Comparison of ENCODE assay signal across 9 cellular contexts in genomic region chr3:183449391-183449790, GRCh38. TPM values are rescaled to one million over a fixed set of nuclear protein-coding genes. Genes with fewer than 3 reads are reported as not detected.
DNase-seq lines count a peak whose midpoint lies in the region; ATAC-seq and TF ChIP-seq lines count a peak whose summit lies in the region.
"Had no signal": no experiment of that assay in that cellular context is flagged by ENCODE, and none has a peak within 500 bp of the region (broad histone marks: within the 10 kb centered on the region; RNA-seq: fewer than 3 reads in every experiment).

No MANE protein-coding gene starts in this region.

- DNase-seq in AG08395 (ENCODE audit: low spot score) (peak; percentile 18), cardiac fibroblast (ENCODE audit: low read depth in 2 of 2) (peak; percentile 48 to 51), right lobe of liver (no peak), immature natural killer cell (no peak), retina (no peak), SHP77 treated with DMSO at 0.1 percent for 48 hours (lab: John Stamatoyannopoulos, UW) (no peak), RWPE1 (ENCODE audit: low spot score) (no peak)
- DNase-seq: upper lobe of right lung had no signal

- no peaks in the 10 kb centered on the region for H3K9me3 ChIP-seq in HUES6 (ENCODE audit: control insufficient read depth, insufficient read depth, low read depth, low read length)
- no peaks in the 10 kb centered on the region for H3K9me3 ChIP-seq in right lobe of liver
- H3K9me3 ChIP-seq: upper lobe of right lung had no signal

- 7% methylated on average over 4 of the region's 4 CpGs for WGBS in right lobe of liver (ENCODE audit: insufficient coverage, low coverage, low lambda C conversion rate, missing lambda C conversion rate)

- peak overlapping the region in 1 of 6 donors; percentile 89 for H3K27ac Mint-ChIP-seq in immature natural killer cell

- peaks cover 23 to 35% of the 10 kb centered on the region in 2 donors for H3K4me1 Mint-ChIP-seq in immature natural killer cell

- peaks cover 0 to 11% (median 10%) of the 10 kb centered on the region in 3 donors for H3K36me3 Mint-ChIP-seq in immature natural killer cell

- ATAC-seq in right lobe of liver: peak; percentile 27 to 60 (median 47)
- ATAC-seq: upper lobe of right lung had no signal

- H3K9ac ChIP-seq in HUES6 (ENCODE audit: low read length): no peak overlapping the region

- peak overlapping the region; percentile 16; the same call in 1 of the 2 replicates for H3K4me3 ChIP-seq in HUES6 (ENCODE audit: low read depth, low read length)
- H3K4me3 ChIP-seq in cardiac fibroblast (replicated peaks in 1 of 2; ENCODE audit: low read depth in 2 of 2, low read length in 2 of 2): peak overlapping the region in 1 of 2 donors; percentile 13
- H3K4me3 ChIP-seq in right lobe of liver: no peak overlapping the region
- H3K4me3 ChIP-seq: upper lobe of right lung had no signal

- TF ChIP-seq CTCF in cardiac fibroblast (IDR thresholded peaks at IDR 0.05; ENCODE audit: low read depth, low read length): peak; percentile 9
- TF ChIP-seq CTCF in right lobe of liver (IDR thresholded peaks at IDR 0.05): no peak
- no peak for TF ChIP-seq CTCF in RWPE1 (conservative IDR thresholded peaks at IDR 0.05; ENCODE audit: low read depth)

- CTCF ChIA-PET in RWPE1 (lab: Yijun Ruan, JAX): interaction anchor here (0.5 to 0.8 kb wide), 3 partner anchors 74 to 255 kb away, joined by 4 to 7 read pairs (median 4); no protein-coding TSS in a partner anchor

- H3K27me3 Mint-ChIP-seq in immature natural killer cell (ENCODE audit: low read depth in 3 of 3): peaks cover 0 to 11% (median 6%) of the 10 kb centered on the region in 3 donors

- POLR2A ChIA-PET in RWPE1 (lab: Yijun Ruan, JAX; ENCODE audit: low non-redundant PET): no interaction called here

- TF ChIP-seq POLR2A in right lobe of liver (IDR thresholded peaks at IDR 0.05): no peak

- intact Hi-C loops in right lobe of liver (cut with DNase I): no loop called here

- H3K9me3 Mint-ChIP-seq in immature natural killer cell: peaks cover 0 to 2% (median 0%) of the 10 kb centered on the region in 6 donors

- H3K4me1 ChIP-seq in HUES6 (ENCODE audit: control insufficient read depth, insufficient read depth, low read length) (peaks cover 3% of the 10 kb centered on the region; the same call in 1 of the 2 replicates), right lobe of liver (peaks cover 0 to 6% (median 0%) of the 10 kb centered on the region in 4 donors)

- no peak overlapping the region for H3K4me3 Mint-ChIP-seq in immature natural killer cell

- H3K27me3 ChIP-seq in HUES6 (ENCODE audit: control insufficient read depth, insufficient read depth, low read length) (no peaks in the 10 kb centered on the region), right lobe of liver (no peaks in the 10 kb centered on the region)
- H3K27me3 ChIP-seq: upper lobe of right lung had no signal

- H3K27ac ChIP-seq in HUES6 (ENCODE audit: low read depth, low read length) (no peak overlapping the region), right lobe of liver (no peak overlapping the region), RWPE1 (no peak overlapping the region)
- H3K27ac ChIP-seq: upper lobe of right lung had no signal

- peaks cover 30% of the 10 kb centered on the region for H3K36me3 ChIP-seq in HUES6 (ENCODE audit: control insufficient read depth, insufficient read depth, low read length)
- H3K36me3 ChIP-seq in right lobe of liver: peaks cover 0 to 3% (median 0%) of the 10 kb centered on the region in 4 donors

RNA-seq across cellular contexts. Expression of gene MCF2L2, which starts 21.0 kb away (rescaled TPM):
- under 1 TPM in 5 of 6 experiments, not detected in 1; 0.07 to 0.19 (median 0.17) TPM for total RNA-seq in right lobe of liver
- polyA plus RNA-seq in immature natural killer cell: under 1 TPM in 2 of 3 donors, not detected in 1; 0.06 to 0.21 TPM

Comparison
In these comparisons a context has a peak if more than half of its experiments do, and no peak if none do; other contexts are left out.
1. DNase-seq: peak in AG08395 (single experiment) and cardiac fibroblast (2 of 2); none in right lobe of liver (0 of 3), immature natural killer cell (0 of 3), retina (single experiment), SHP77 treated with DMSO at 0.1 percent for 48 hours (single experiment) and RWPE1 (single experiment).